8 cellular contexts compared by ENCODE assay signal in genomic region chr17:4143563-4144410, GRCh38. TPM values are rescaled to one million over a fixed set of nuclear protein-coding genes. Genes with fewer than 3 reads are reported as not detected.
DNase-seq lines count a peak whose midpoint lies in the region; ATAC-seq and TF ChIP-seq lines count a peak whose summit lies in the region.

No MANE protein-coding gene starts in this region.

- H2BK12ac ChIP-seq in trophoblast cell (ENCODE audit: low read length), result no peak overlapping the region

- H4K8ac ChIP-seq in trophoblast cell (ENCODE audit: low read depth, low read length), result peak overlapping the region; percentile 98

- peak overlapping the region; percentile 54 for H3K14ac ChIP-seq in trophoblast cell (ENCODE audit: low read length)

- H2AFZ ChIP-seq in trophoblast cell (ENCODE audit: insufficient read depth, low read length, poor library complexity), result peak overlapping the region; percentile 13

- peak overlapping the region; percentile 19 for H3K18ac ChIP-seq in trophoblast cell (ENCODE audit: low read length)

- peak overlapping the region; percentile 71 for H3K4ac ChIP-seq in trophoblast cell (ENCODE audit: low read depth, low read length)

- peak overlapping the region; percentile 68 for H2BK5ac ChIP-seq in trophoblast cell (ENCODE audit: low read depth, low read length, poor library complexity)

- no peaks in the 10 kb centered on the region for H3K27me3 ChIP-seq in heart left ventricle
- no peaks in the 10 kb centered on the region for H3K27me3 ChIP-seq in trophoblast cell (ENCODE audit: insufficient read depth, low read length)
- H3K27me3 ChIP-seq in tibial nerve, result no peaks in the 10 kb centered on the region

- peaks cover 10% of the 10 kb centered on the region for H3K79me2 ChIP-seq in trophoblast cell (ENCODE audit: control insufficient read depth, insufficient read depth, low read length, poor library complexity)

- H3K27ac ChIP-seq in adipose tissue (ENCODE audit: low read depth, low read length) (peak overlapping the region; percentile 97), heart left ventricle (peak overlapping the region; percentile 96 to 100 (median 98)), trophoblast cell (ENCODE audit: low read depth, low read length) (peak overlapping the region; percentile 86), tibial nerve (peak overlapping the region; percentile 99 to 100 (median 100))

- peak overlapping the region; percentile 65 for H4K12ac ChIP-seq in trophoblast cell (ENCODE audit: low read depth, low read length)

- peak; percentile 95 for DNase-seq in GM12865 (ENCODE audit: low read depth)
- DNase-seq in NCI-H1436 (lab: John Stamatoyannopoulos, UW), result peak; percentile 85
- DNase-seq in T follicular helper cell (ENCODE audit: low read depth), result peak; percentile 90
- DNase-seq in heart left ventricle, result peak; percentile 91 to 96 (median 93)
- DNase-seq in trophoblast cell, result peak; percentile 94 to 97
- peak; percentile 85 to 86 for DNase-seq in tibial nerve (ENCODE audit: low spot score in 2 of 2)

- TF ChIP-seq POLR2A in heart left ventricle (IDR thresholded peaks at IDR 0.05) (peak in 1 of 2 donors; percentile 58), tibial nerve (IDR thresholded peaks at IDR 0.05) (peak; percentile 52 to 71)

- TF ChIP-seq CTCF in GM12865 (IDR thresholded peaks at IDR 0.05; ENCODE audit: insufficient read depth, low read depth, low read length, missing control alignments) (no peak), heart left ventricle (IDR thresholded peaks at IDR 0.05) (peak in 1 of 12 donors; percentile 12), tibial nerve (IDR thresholded peaks at IDR 0.05) (peak in 2 of 5 experiments; percentile 20 to 35)

- H3K9me3 ChIP-seq in heart left ventricle (no peaks in the 10 kb centered on the region), trophoblast cell (ENCODE audit: insufficient read depth, low read depth, low read length) (no peaks in the 10 kb centered on the region), tibial nerve (no peaks in the 10 kb centered on the region)

- WGBS in adipose tissue, 3 donors, result 1% methylated on average over 67 to 69 of the region's 69 CpGs
- WGBS in heart left ventricle, 4 donors, result 1 to 2% (median 1%) methylated on average over 62 to 69 of the region's 69 CpGs
- WGBS in trophoblast cell (ENCODE audit: extremely low coverage, insufficient coverage, insufficient read length), result no CpG with 5 or more reads among the region's 69 CpGs
- WGBS in tibial nerve, 2 donors, result 1% methylated on average over 56 to 68 of the region's 69 CpGs

- peak overlapping the region; percentile 79 for H3K4me3 ChIP-seq in GM12865 (ENCODE audit: low read depth, low read length)
- H3K4me3 ChIP-seq in heart left ventricle, result peak overlapping the region; percentile 66 to 95 (median 85)
- H3K4me3 ChIP-seq in trophoblast cell (ENCODE audit: low read depth, low read length), result peak overlapping the region; percentile 89
- peak overlapping the region; percentile 83 to 99 (median 88) for H3K4me3 ChIP-seq in tibial nerve

- ATAC-seq in HG02759 (IDR thresholded peaks at IDR 0.05; ENCODE audit: unreplicated experiment) (peak; percentile 66), heart left ventricle (peak; percentile 90 to 96 (median 94))

- H3K4me1 ChIP-seq in heart left ventricle, result peaks cover 0 to 42% (median 36%) of the 10 kb centered on the region in 12 donors
- peaks cover 0 to 2% of the 10 kb centered on the region in 2 experiments for H3K4me1 ChIP-seq in trophoblast cell (ENCODE audit: control insufficient read depth in 1 of 2, insufficient read depth in 2 of 2, low read length in 2 of 2)
- H3K4me1 ChIP-seq in tibial nerve, result peaks cover 6 to 44% (median 35%) of the 10 kb centered on the region in 4 donors

- intact Hi-C loops in heart left ventricle (cut with DNase I), result loop anchor here in 1 of 10 donors (5.0 to 10.0 kb wide), 2 partner anchors 61 to 224 kb away; partner anchors contain the start of gene UBE2G1

- H3K36me3 ChIP-seq in heart left ventricle, result peaks cover 0 to 14% (median 0%) of the 10 kb centered on the region in 9 donors
- H3K36me3 ChIP-seq in trophoblast cell (ENCODE audit: control insufficient read depth in 1 of 2, insufficient read depth in 2 of 2, low read length in 2 of 2), result no peaks in the 10 kb centered on the region
- peaks cover 0 to 6% (median 0%) of the 10 kb centered on the region in 3 donors for H3K36me3 ChIP-seq in tibial nerve

- H2BK120ac ChIP-seq in trophoblast cell (ENCODE audit: insufficient read depth, low read length, poor library complexity), result peak overlapping the region; percentile 39

- H3K9ac ChIP-seq in trophoblast cell (ENCODE audit: low read length), result peak overlapping the region; percentile 99

- H4K91ac ChIP-seq in trophoblast cell (ENCODE audit: low read depth, low read length), result peak overlapping the region; percentile 94

- H3K23ac ChIP-seq in trophoblast cell (ENCODE audit: low read length), result no peak overlapping the region

- H2AK5ac ChIP-seq in trophoblast cell (ENCODE audit: low read length), result peak overlapping the region; percentile 85

- peak overlapping the region; percentile 85 for H3K4me2 ChIP-seq in trophoblast cell (ENCODE audit: low read length)

- TF ChIP-seq EP300 in tibial nerve (IDR thresholded peaks at IDR 0.05), result peak in 1 of 2 donors; percentile 86

- peaks cover 14% of the 10 kb centered on the region for H3K79me1 ChIP-seq in trophoblast cell (ENCODE audit: low read length)

RNA-seq across cellular contexts. Expression of gene CYB5D2, which starts 0.8 kb away (rescaled TPM):
- polyA plus RNA-seq in adipose tissue (10 to 100 TPM; 11.9 to 22.2 (median 20.9) TPM), heart left ventricle (10 to 100 TPM in 1 of 2 donors, 1 to 10 TPM in 1; 6.9 to 11.1 TPM)
- total RNA-seq in heart left ventricle (10 to 100 TPM in 5 of 9 donors, 1 to 10 TPM in 4; 5.7 to 23.2 (median 11.0) TPM), tibial nerve (10 to 100 TPM; 30.6 to 69.5 (median 59.5) TPM)
- polyA plus RNA-seq in trophoblast cell (2013), result 7.4 and 8.1 TPM in 2 replicates

RNA-seq across cellular contexts. Expression of gene ZZEF1, which starts 1.0 kb away (rescaled TPM):
- polyA plus RNA-seq in adipose tissue (10 to 100 TPM; 11.8 to 13.7 (median 12.4) TPM), heart left ventricle (10 to 100 TPM; 15.7 to 19.2 TPM)
- total RNA-seq in heart left ventricle (10 to 100 TPM; 27.4 to 47.6 (median 37.8) TPM), tibial nerve (10 to 100 TPM; 67.1 to 93.9 (median 73.6) TPM)
- 19.6 and 20.6 TPM in 2 replicates for polyA plus RNA-seq in trophoblast cell (2013)

Comparison
In these comparisons a context has a peak if more than half of its experiments do, and no peak if none do; other contexts are left out.
1. Peak in every context shown above with its lines: DNase-seq, ATAC-seq, H3K4me3 ChIP-seq and H3K27ac ChIP-seq.